34 cellular contexts compared by ENCODE assay signal in genomic region chr5:181071257-181071656, GRCh38. TPM values are rescaled to one million over a fixed set of nuclear protein-coding genes. Genes with fewer than 3 reads are reported as not detected.
"Had no signal": no experiment of that assay in that cellular context is flagged by ENCODE, and none has a peak within 500 bp of the region (broad histone marks: within the 10 kb centered on the region; RNA-seq: fewer than 3 reads in every experiment).

No MANE protein-coding gene starts in this region.

- H3K9me3 ChIP-seq: psoas muscle, thoracic aorta, thyroid gland, upper lobe of right lung, uterus had no signal

- H3K4me1 Mint-ChIP-seq: natural killer cell, nephron had no signal

- H3K27me3 ChIP-seq: ovary, thyroid gland had no signal

- H3K36me3 Mint-ChIP-seq: natural killer cell; neural progenitor cell; stimulated activated memory B cell treated with anti-CD40 and anti-IgM and Interleukin-4, amounts not matched to agents 10 μg/mL and 1 μg/mL and 100 μg/mL, for 72 hours; type B pancreatic cell had no signal

- H3K27ac Mint-ChIP-seq: naive thymus-derived CD4-positive, alpha-beta T cell; natural killer cell; nephron; neural progenitor cell; progenitor cell of endocrine pancreas; stimulated activated memory B cell treated with anti-CD40 and anti-IgM and Interleukin-4, amounts not matched to agents 10 μg/mL and 1 μg/mL and 100 μg/mL, for 72 hours; stimulated activated naive CD8-positive, alpha-beta T cell treated with anti-CD3 and anti-CD28 coated beads, Interleukin-15, amount 100 ng/mL, for 72 hours; type B pancreatic cell had no signal

- H3K4me3 Mint-ChIP-seq: naive thymus-derived CD4-positive, alpha-beta T cell; natural killer cell; nephron; neural progenitor cell; stimulated activated memory B cell treated with anti-CD40 and anti-IgM and Interleukin-4, amounts not matched to agents 10 μg/mL and 1 μg/mL and 100 μg/mL, for 72 hours; stimulated activated naive CD8-positive, alpha-beta T cell treated with anti-CD3 and anti-CD28 coated beads, Interleukin-15, amount 100 ng/mL, for 72 hours; type B pancreatic cell had no signal

- H3K4me3 ChIP-seq: neural progenitor cell, ovary, psoas muscle, skin epidermis, smooth muscle cell, spleen, thoracic aorta, thyroid gland, tibial nerve, upper lobe of right lung, uterus had no signal

- H3K79me2 ChIP-seq: parathyroid adenoma had no signal

- ATAC-seq: naive thymus-derived CD4-positive, alpha-beta T cell; natural killer cell; psoas muscle; sciatic nerve; stimulated activated memory B cell treated with anti-CD40 and anti-IgM and Interleukin-4, amounts not matched to agents 10 μg/mL and 1 μg/mL and 100 μg/mL, for 72 hours; stimulated activated naive CD8-positive, alpha-beta T cell treated with anti-CD3 and anti-CD28 coated beads, Interleukin-15, amount 100 ng/mL, for 72 hours; stimulated activated naive CD8-positive, alpha-beta T cell treated with anti-CD3 and anti-CD28 coated beads, Interleukin-15, Interleukin-2, amounts not matched to agents 100 U/mL and 50 U/mL, for 24 hours had no signal

- H3K36me3 ChIP-seq: neural progenitor cell, ovary, spleen, thoracic aorta, thyroid gland, tibial nerve, upper lobe of right lung, uterus had no signal

- DNase-seq: naive thymus-derived CD4-positive, alpha-beta T cell; natural killer cell; occipital lobe; ovary; psoas muscle; right cardiac atrium; spleen; stimulated activated CD4-positive, alpha-beta T cell treated with anti-CD3 and anti-CD28 coated beads, Interleukin-12 subunit alpha, Interleukin-12 subunit beta, amount 100 ng/mL, for 4 hours; stimulated activated CD4-positive, alpha-beta T cell treated with anti-CD3 and anti-CD28 coated beads, Interleukin-1b, Interleukin-23, amount 100 ng/mL, for 48 hours; stimulated activated CD4-positive, alpha-beta T cell treated with anti-CD3 and anti-CD28 coated beads, Interleukin-4, amount 100 ng/mL, for 1 hour; stimulated activated CD4-positive, alpha-beta T cell treated with anti-CD3 and anti-CD28 coated beads, Interleukin-4, amount 100 ng/mL, for 4 hours; stimulated activated CD8-positive, alpha-beta memory T cell treated with anti-CD3 and anti-CD28 coated beads, Interleukin-4, amount 100 ng/mL, for 48 hours; stimulated activated naive CD4-positive, alpha-beta T cell; stimulated activated naive CD8-positive, alpha-beta T cell treated with anti-CD3 and anti-CD28 coated beads, Interleukin-15, amount 100 ng/mL, for 72 hours; stimulated activated naive CD8-positive, alpha-beta T cell treated with anti-CD3 and anti-CD28 coated beads, Interleukin-15, Interleukin-2, amounts not matched to agents 100 U/mL and 50 U/mL, for 24 hours; substantia nigra; thyroid gland; upper lobe of right lung; uterus had no signal

- H3K27ac ChIP-seq: neural progenitor cell, ovary, parathyroid adenoma, psoas muscle, skin epidermis, spleen, thoracic aorta, thyroid gland, tibial nerve, upper lobe of right lung, uterus had no signal

- H3K9me3 Mint-ChIP-seq: natural killer cell; stimulated activated naive CD8-positive, alpha-beta T cell treated with anti-CD3 and anti-CD28 coated beads, Interleukin-15, amount 100 ng/mL, for 72 hours; type B pancreatic cell had no signal

- H3K9ac ChIP-seq: neural progenitor cell, parathyroid adenoma had no signal

- H2AFZ ChIP-seq: neural progenitor cell, parathyroid adenoma had no signal

- H3K4me1 ChIP-seq: neural progenitor cell, parathyroid adenoma, psoas muscle, spleen, thyroid gland, tibial nerve, upper lobe of right lung, uterus had no signal

- H3K4me2 ChIP-seq: neural progenitor cell, smooth muscle cell had no signal

RNA-seq across cellular contexts. Expression of gene BTNL9, which starts 31.2 kb away (rescaled TPM):
- total RNA-seq: osteoblast, progenitor cell of endocrine pancreas, renal cortical epithelial cell, smooth muscle cell had no signal

RNA-seq across cellular contexts. Expression of gene OR2V1, which starts 59.7 kb away (rescaled TPM):
- total RNA-seq: naive thymus-derived CD4-positive, alpha-beta T cell; natural killer cell; occipital lobe; osteoblast; ovary; progenitor cell of endocrine pancreas; psoas muscle; renal cortical epithelial cell; right cardiac atrium; sciatic nerve; smooth muscle cell; spleen; temporal lobe; thoracic aorta; thyroid gland; tibial nerve; upper lobe of right lung; urinary bladder; uterus had no signal
